ENCODE assay signal across 23 cellular contexts in genomic region chr4:137360701-137361213, GRCh38.
"Had no signal": no experiment of that assay in that cellular context is flagged by ENCODE, and none has a peak within 500 bp of the region (broad histone marks: within the 10 kb centered on the region; RNA-seq: fewer than 3 reads in every experiment).

No MANE protein-coding gene starts in this region.

- DNase-seq: activated B cell treated with CpG ODN at 0.5 μM for 24 hours; activated CD4-positive, alpha-beta memory T cell treated with anti-CD3 and anti-CD28 coated beads, Interleukin-2, amount 10 ng/mL, durations not matched to agents 7 days and 5 days; activated CD4-positive, alpha-beta T cell treated with anti-CD3 and anti-CD28 coated beads for 48 hours; activated naive CD4-positive, alpha-beta T cell treated with anti-CD3 and anti-CD28 coated beads for 36 hours; activated T-cell treated with anti-CD3 and anti-CD28 coated beads, Interleukin-2, amount 50 U/mL, for 1 hour; anterior cingulate cortex; brain microvascular endothelial cell; cerebellar nuclear complex; effector CD8-positive, alpha-beta T cell; hypothalamus; kidney; mucosa of descending colon; naive thymus-derived CD4-positive, alpha-beta T cell; pancreas; spleen; stimulated activated CD4-positive, alpha-beta T cell treated with anti-CD3 and anti-CD28 coated beads, Interleukin-4, amount 100 ng/mL, for 4 hours; testis had no signal

- H3K27ac ChIP-seq: brain microvascular endothelial cell, pancreas, spleen, testis had no signal

- H3K36me3 Mint-ChIP-seq: naive thymus-derived CD4-positive, alpha-beta T cell; stimulated activated memory B cell treated with anti-CD40 and anti-IgM and Interleukin-4, amounts not matched to agents 10 μg/mL and 1 μg/mL and 100 μg/mL, for 72 hours had no signal

- H3K4me1 ChIP-seq: pancreas, spleen had no signal

- ATAC-seq: activated T-helper 17 cell treated with anti-CD3 and anti-CD28 coated beads, Interleukin-2, amount 50 U/mL, for 72 hours; left lobe of liver; mucosa of descending colon; naive thymus-derived CD4-positive, alpha-beta T cell; pancreas; stimulated activated memory B cell treated with anti-CD40 and anti-IgM and Interleukin-4, amounts not matched to agents 10 μg/mL and 1 μg/mL and 100 μg/mL, for 72 hours had no signal

- H3K9me3 Mint-ChIP-seq: activated CD4-positive, alpha-beta memory T cell treated with anti-CD3 and anti-CD28 coated beads, Interleukin-2, amount 10 ng/mL, durations not matched to agents 7 days and 5 days; activated T-helper 17 cell treated with anti-CD3 and anti-CD28 coated beads, Interleukin-2, amount 50 U/mL, for 72 hours; dendritic cell treated with granulocyte-macrophage colony-stimulating factor and Interleukin-4, amounts not matched to agents 40 ng/mL and 50 ng/mL, for 4 days had no signal

- H3K4me3 ChIP-seq: esophagus muscularis mucosa, mucosa of descending colon, pancreas, spleen, testis had no signal

- H3K27ac Mint-ChIP-seq: activated B cell treated with CpG ODN at 0.5 μM for 24 hours; activated CD4-positive, alpha-beta memory T cell treated with anti-CD3 and anti-CD28 coated beads, Interleukin-2, amount 10 ng/mL, durations not matched to agents 7 days and 5 days; activated naive CD4-positive, alpha-beta T cell treated with anti-CD3 and anti-CD28 coated beads for 36 hours; activated T-helper 17 cell treated with anti-CD3 and anti-CD28 coated beads, Interleukin-2, amount 50 U/mL, for 72 hours; dendritic cell treated with granulocyte-macrophage colony-stimulating factor and Interleukin-4, amounts not matched to agents 40 ng/mL and 50 ng/mL, for 4 days; naive thymus-derived CD4-positive, alpha-beta T cell; stimulated activated memory B cell treated with anti-CD40 and anti-IgM and Interleukin-4, amounts not matched to agents 10 μg/mL and 1 μg/mL and 100 μg/mL, for 72 hours; T-helper 2 cell treated with Interferon-gamma antibody and Interleukin-4, amounts not matched to agents 5 μg/mL and 100 μg/mL, for 36 hours had no signal

- H3K27me3 Mint-ChIP-seq: activated B cell treated with CpG ODN at 0.5 μM for 24 hours; activated CD4-positive, alpha-beta memory T cell treated with anti-CD3 and anti-CD28 coated beads, Interleukin-2, amount 10 ng/mL, durations not matched to agents 7 days and 5 days; activated T-helper 17 cell treated with anti-CD3 and anti-CD28 coated beads, Interleukin-2, amount 50 U/mL, for 72 hours; dendritic cell treated with granulocyte-macrophage colony-stimulating factor and Interleukin-4, amounts not matched to agents 40 ng/mL and 50 ng/mL, for 4 days; naive thymus-derived CD4-positive, alpha-beta T cell; stimulated activated memory B cell treated with anti-CD40 and anti-IgM and Interleukin-4, amounts not matched to agents 10 μg/mL and 1 μg/mL and 100 μg/mL, for 72 hours had no signal

- H3K4me3 Mint-ChIP-seq: activated B cell treated with CpG ODN at 0.5 μM for 24 hours; activated CD4-positive, alpha-beta memory T cell treated with anti-CD3 and anti-CD28 coated beads, Interleukin-2, amount 10 ng/mL, durations not matched to agents 7 days and 5 days; activated naive CD4-positive, alpha-beta T cell treated with anti-CD3 and anti-CD28 coated beads for 36 hours; activated T-helper 17 cell treated with anti-CD3 and anti-CD28 coated beads, Interleukin-2, amount 50 U/mL, for 72 hours; dendritic cell treated with granulocyte-macrophage colony-stimulating factor and Interleukin-4, amounts not matched to agents 40 ng/mL and 50 ng/mL, for 4 days; naive thymus-derived CD4-positive, alpha-beta T cell; stimulated activated memory B cell treated with anti-CD40 and anti-IgM and Interleukin-4, amounts not matched to agents 10 μg/mL and 1 μg/mL and 100 μg/mL, for 72 hours; T-helper 2 cell treated with Interferon-gamma antibody and Interleukin-4, amounts not matched to agents 5 μg/mL and 100 μg/mL, for 36 hours had no signal

- H3K4me1 Mint-ChIP-seq: activated B cell treated with CpG ODN at 0.5 μM for 24 hours; activated CD4-positive, alpha-beta memory T cell treated with anti-CD3 and anti-CD28 coated beads, Interleukin-2, amount 10 ng/mL, durations not matched to agents 7 days and 5 days; activated T-helper 17 cell treated with anti-CD3 and anti-CD28 coated beads, Interleukin-2, amount 50 U/mL, for 72 hours; naive thymus-derived CD4-positive, alpha-beta T cell; stimulated activated memory B cell treated with anti-CD40 and anti-IgM and Interleukin-4, amounts not matched to agents 10 μg/mL and 1 μg/mL and 100 μg/mL, for 72 hours had no signal

- H3K36me3 ChIP-seq: brain microvascular endothelial cell, esophagus muscularis mucosa, pancreas, spleen had no signal

- H3K9me3 ChIP-seq: esophagus muscularis mucosa, mucosa of descending colon, pancreas, testis had no signal

- H3K27me3 ChIP-seq: brain microvascular endothelial cell, esophagus muscularis mucosa, pancreas, spleen, testis had no signal
